32 cellular contexts compared by ENCODE assay signal in genomic region chr6:168890306-168890995, GRCh38.
"Had no signal": no experiment of that assay in that cellular context is flagged by ENCODE, and none has a peak within 500 bp of the region (broad histone marks: within the 10 kb centered on the region; RNA-seq: fewer than 3 reads in every experiment).

No MANE protein-coding gene starts in this region.

- H3K4me3 ChIP-seq: ascending aorta, cardiac muscle cell, PC-9 had no signal

- H3K4me1 ChIP-seq: ascending aorta had no signal

- DNase-seq: activated CD4-positive, alpha-beta memory T cell treated with anti-CD3 and anti-CD28 coated beads, Interleukin-2, amount 10 ng/mL, durations not matched to agents 7 days and 5 days; activated CD4-positive, alpha-beta T cell treated with anti-CD3 and anti-CD28 coated beads for 1 hour; activated CD4-positive, alpha-beta T cell treated with anti-CD3 and anti-CD28 coated beads for 48 hours; activated CD4-positive, CD25-positive, alpha-beta regulatory T cell; activated CD8-positive, alpha-beta memory T cell treated with anti-CD3 and anti-CD28 coated beads for 24 hours; activated CD8-positive, alpha-beta memory T cell treated with anti-CD3 and anti-CD28 coated beads, Interleukin-2, amount 10 ng/mL, durations not matched to agents 7 days and 5 days; activated CD8-positive, alpha-beta memory T cell treated with anti-CD3 and anti-CD28 coated beads, Interleukin-2, amount 50 U/mL, for 48 hours; activated gamma-delta T cell; activated naive CD4-positive, alpha-beta T cell treated with Interleukin-2 at 50 U/mL for 16 hours; activated naive CD8-positive, alpha-beta T cell treated with anti-CD3 and anti-CD28 coated beads, Interleukin-2, amount 10 ng/mL, durations not matched to agents 7 days and 5 days; activated T-cell treated with anti-CD3 and anti-CD28 coated beads, Interleukin-2, amount 50 U/mL, for 48 hours; amygdala; Karpas-422; KBM-7; NCI-H1048; NCI-H1105 treated with DMSO at 0.1 percent for 48 hours; NCI-H1436; NCI-H1694 treated with DMSO at 0.1 percent for 48 hours; NCI-H2029; NCI-H510A; NCI-H526; NCI-H748 treated with DMSO at 0.1 percent for 48 hours; NK-92 treated with Interleukin-12 subunit alpha and Interleukin-12 subunit beta, amount 100 ng/mL, for 24 hours; PC-9; SIG-M5; T-cell; T-helper 17 cell; WERI-Rb-1 had no signal

- FAIRE-seq: RCC 7860 had no signal

- H2AFZ ChIP-seq: PC-9 had no signal

- H3K4me2 ChIP-seq: PC-9 had no signal

- H3K9me3 ChIP-seq: ascending aorta had no signal

- H3K36me3 ChIP-seq: ascending aorta, cardiac muscle cell, WERI-Rb-1 had no signal

- H3K27ac ChIP-seq: ascending aorta, cardiac muscle cell, PC-9, RWPE1, WERI-Rb-1 had no signal

- H3K27me3 ChIP-seq: ascending aorta, cardiac muscle cell had no signal
